1 cellular context compared by ENCODE assay signal in genomic region chr19:47402504-47402903, GRCh38.
TF ChIP-seq lines count a peak whose summit lies in the region.

No MANE protein-coding gene starts in this region.

TF ChIP-seq in H1, 55 proteins besides CTCF, POLR2A, EP300 and RAD21 (continued from another document):
- TF ChIP-seq, protein P1, sequence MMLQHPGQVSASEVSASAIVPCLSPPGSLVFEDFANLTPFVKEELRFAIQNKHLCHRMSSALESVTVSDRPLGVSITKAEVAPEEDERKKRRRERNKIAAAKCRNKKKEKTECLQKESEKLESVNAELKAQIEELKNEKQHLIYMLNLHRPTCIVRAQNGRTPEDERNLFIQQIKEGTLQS (IDR thresholded peaks at IDR 0.05; ENCODE audit: insufficient read depth, low read depth, low read length): no peak
- TF ChIP-seq SIRT6 (IDR thresholded peaks at IDR 0.05; ENCODE audit: low read length) (no peak), RBBP5 (IDR thresholded peaks at IDR 0.05; ENCODE audit: borderline replicate concordance, low read depth, low read length) (no peak), PHF8 (conservative IDR thresholded peaks at IDR 0.05; ENCODE audit: low read depth, low read length) (no peak), NRF1 (IDR thresholded peaks at IDR 0.05; ENCODE audit: low read depth, low read length) (no peak), TBP (IDR thresholded peaks at IDR 0.05; ENCODE audit: low read depth, low read length) (no peak), CBX8 (IDR thresholded peaks at IDR 0.05; ENCODE audit: borderline replicate concordance, low read depth, low read length) (no peak), TAF7 (optimal IDR thresholded peaks at IDR 0.05; ENCODE audit: borderline replicate concordance, low read depth, low read length) (no peak), ASH2L (IDR thresholded peaks at IDR 0.05; ENCODE audit: low read length) (no peak), HDAC2 (IDR thresholded peaks at IDR 0.05; ENCODE audit: borderline replicate concordance in 1 of 2, low read depth in 2 of 2, low read length in 2 of 2) (no peak), POLR2AphosphoS5 (IDR thresholded peaks at IDR 0.05; ENCODE audit: low read depth, low read length) (no peak; the same call in 1 of the 2 replicates), TAF1 (IDR thresholded peaks at IDR 0.05; ENCODE audit: low read depth, low read length) (no peak), USF2 (IDR thresholded peaks at IDR 0.05; ENCODE audit: low read length) (no peak), BACH1 (IDR thresholded peaks at IDR 0.05; ENCODE audit: low read length) (no peak), KDM4A (IDR thresholded peaks at IDR 0.05; ENCODE audit: low read depth, low read length, severe bottlenecking) (no peak), SP2 (IDR thresholded peaks at IDR 0.05; ENCODE audit: low read length) (no peak)
- TF ChIP-seq, protein P2, sequence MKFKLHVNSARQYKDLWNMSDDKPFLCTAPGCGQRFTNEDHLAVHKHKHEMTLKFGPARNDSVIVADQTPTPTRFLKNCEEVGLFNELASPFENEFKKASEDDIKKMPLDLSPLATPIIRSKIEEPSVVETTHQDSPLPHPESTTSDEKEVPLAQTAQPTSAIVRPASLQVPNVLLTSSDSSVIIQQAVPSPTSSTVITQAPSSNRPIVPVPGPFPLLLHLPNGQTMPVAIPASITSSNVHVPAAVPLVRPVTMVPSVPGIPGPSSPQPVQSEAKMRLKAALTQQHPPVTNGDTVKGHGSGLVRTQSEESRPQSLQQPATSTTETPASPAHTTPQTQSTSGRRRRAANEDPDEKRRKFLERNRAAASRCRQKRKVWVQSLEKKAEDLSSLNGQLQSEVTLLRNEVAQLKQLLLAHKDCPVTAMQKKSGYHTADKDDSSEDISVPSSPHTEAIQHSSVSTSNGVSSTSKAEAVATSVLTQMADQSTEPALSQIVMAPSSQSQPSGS (IDR thresholded peaks at IDR 0.05; ENCODE audit: low read length): no peak
